In the genomic region with DNA sequence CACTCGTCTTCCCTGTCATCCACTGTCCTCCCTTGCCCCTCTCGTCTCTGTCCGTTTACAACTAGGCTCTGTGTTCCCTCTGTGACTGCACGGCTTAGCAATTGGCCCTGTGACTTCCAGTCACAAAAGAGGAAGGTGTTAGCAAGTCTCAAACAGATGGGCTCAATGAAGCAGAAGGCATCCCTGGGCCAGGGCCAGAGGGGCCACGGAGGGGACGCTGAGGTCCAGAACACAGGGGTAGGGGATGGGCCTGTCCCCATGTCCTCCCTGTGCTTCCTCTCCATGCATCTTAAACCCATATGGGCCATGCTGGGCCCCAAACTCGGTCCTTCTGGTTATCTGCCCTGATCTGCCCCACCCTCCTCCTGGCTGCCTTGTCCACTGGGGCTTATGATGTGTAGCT, we compare ENCODE assay signal across 1 cellular context.
TF ChIP-seq lines count a peak whose summit lies in the region.

A gene with protein sequence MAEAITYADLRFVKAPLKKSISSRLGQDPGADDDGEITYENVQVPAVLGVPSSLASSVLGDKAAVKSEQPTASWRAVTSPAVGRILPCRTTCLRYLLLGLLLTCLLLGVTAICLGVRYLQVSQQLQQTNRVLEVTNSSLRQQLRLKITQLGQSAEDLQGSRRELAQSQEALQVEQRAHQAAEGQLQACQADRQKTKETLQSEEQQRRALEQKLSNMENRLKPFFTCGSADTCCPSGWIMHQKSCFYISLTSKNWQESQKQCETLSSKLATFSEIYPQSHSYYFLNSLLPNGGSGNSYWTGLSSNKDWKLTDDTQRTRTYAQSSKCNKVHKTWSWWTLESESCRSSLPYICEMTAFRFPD (minus strand): TSS at position 89 of the 403 bp plus-strand sequence. CDS start 110 bp downstream, outside the sequence.

TF ChIP-seq in GM23338, 12 proteins besides CTCF, POLR2A, EP300 and RAD21 (continued from another document):
- TF ChIP-seq ETS1 (IDR thresholded peaks at IDR 0.05): no peak
